Comparison of ENCODE assay signal across 8 cellular contexts in the genomic region with DNA sequence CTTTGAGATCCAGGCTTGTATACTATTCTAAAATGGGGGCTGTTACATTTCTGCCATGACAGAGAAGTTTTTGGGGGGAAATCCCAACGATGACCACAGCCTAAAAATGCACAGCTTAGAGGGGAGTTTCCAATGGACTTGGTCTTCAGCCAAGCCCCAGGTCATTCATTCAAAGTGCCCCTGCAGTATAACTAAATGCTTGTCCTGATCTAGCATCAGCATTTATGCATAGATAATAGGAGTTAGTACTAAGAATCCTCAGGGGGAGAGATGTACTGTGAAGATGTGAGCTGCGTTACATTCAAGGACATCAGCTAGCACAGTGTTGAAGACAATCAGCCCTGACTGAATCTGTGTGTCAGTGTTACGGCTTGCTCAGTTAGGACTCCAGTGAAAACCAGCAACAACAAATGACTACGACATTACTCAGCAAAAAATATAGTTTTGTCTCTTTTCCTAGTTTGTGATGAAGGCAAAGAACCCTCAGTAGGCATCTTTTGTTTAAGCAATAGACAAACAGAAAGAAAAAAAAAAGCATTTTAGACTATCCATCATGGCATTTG.
A peak's percentile ranks its signal among the peaks of the same experiment; 100 is the strongest.
DNase-seq lines count a peak whose midpoint lies in the region; ATAC-seq and TF ChIP-seq lines count a peak whose summit lies in the region.

No MANE protein-coding gene starts in this region.

- peak; percentile 58 for ATAC-seq in GM19467 (IDR thresholded peaks at IDR 0.05; ENCODE audit: unreplicated experiment)
- peak; percentile 65 for ATAC-seq in HG03460 (IDR thresholded peaks at IDR 0.05; ENCODE audit: unreplicated experiment)

- no peaks in the 10 kb centered on the region for H3K36me3 Mint-ChIP-seq in endothelial cell (ENCODE audit: low read depth, unreplicated experiment)

- H3K4me1 Mint-ChIP-seq in endothelial cell (ENCODE audit: unreplicated experiment) = peaks cover 8% of the 10 kb centered on the region

- no peak for TF ChIP-seq POLR2A in prostate gland (IDR thresholded peaks at IDR 0.05)

- H3K4me3 ChIP-seq in prostate gland = no peak overlapping the region
- H3K4me3 ChIP-seq in H7 (ENCODE audit: insufficient read depth, low read depth, low read length) = no peak overlapping the region

- peak overlapping the region; percentile 52 for H3K27ac Mint-ChIP-seq in endothelial cell (ENCODE audit: unreplicated experiment)

- H3K36me3 ChIP-seq in prostate gland (no peaks in the 10 kb centered on the region), H7 (replicated peaks; ENCODE audit: control insufficient read depth, insufficient read depth, low read length) (no peaks in the 10 kb centered on the region)

- intact Hi-C loops in prostate gland (cut with DNase I) = no loop called here

- H3K4me1 ChIP-seq in prostate gland (replicated peaks) = no peaks in the 10 kb centered on the region

- no peak overlapping the region for H3K4me3 Mint-ChIP-seq in endothelial cell (ENCODE audit: unreplicated experiment)

- no peak overlapping the region for H3K27ac ChIP-seq in prostate gland

- no peak for TF ChIP-seq CTCF in endothelial cell (IDR thresholded peaks at IDR 0.05; ENCODE audit: unreplicated experiment)
- TF ChIP-seq CTCF in prostate gland (IDR thresholded peaks at IDR 0.05) = no peak

- whole genome bisulfite sequencing in prostate gland = 82% methylated on average over 4 of the region's 4 CpGs

- H3K9me3 ChIP-seq in prostate gland = no peaks in the 10 kb centered on the region

- H3K27me3 Mint-ChIP-seq in endothelial cell (ENCODE audit: unreplicated experiment) = no peaks in the 10 kb centered on the region

- DNase-seq in ELR (ENCODE audit: low read depth) (peak; percentile 76), endothelial cell (ENCODE audit: low spot score) (no peak), prostate gland (ENCODE audit: low spot score) (no peak), H7 (no peak), NCI-H146 (lab: John Stamatoyannopoulos, UW) (no peak), SHP77 treated with DMSO at 0.1 percent for 48 hours (lab: John Stamatoyannopoulos, UW) (no peak)

- no peaks in the 10 kb centered on the region for H3K9me3 Mint-ChIP-seq in endothelial cell (ENCODE audit: unreplicated experiment)

- H3K27me3 ChIP-seq in prostate gland (replicated peaks; ENCODE audit: insufficient read depth) (no peaks in the 10 kb centered on the region), H7 (ENCODE audit: control insufficient read depth, insufficient read depth, low read length) (no peaks in the 10 kb centered on the region)
